ENCODE assay signal across 8 cellular contexts in genomic region chr20:1803216-1804128, GRCh38.
DNase-seq lines count a peak whose midpoint lies in the region; ATAC-seq and TF ChIP-seq lines count a peak whose summit lies in the region.

No MANE protein-coding gene starts in this region.

- H3F3A ChIP-seq in SK-N-SH (replicated peaks; ENCODE audit: insufficient read depth), result peaks cover 5% of the 10 kb centered on the region

- H3K9me2 ChIP-seq in SK-N-SH, result no peaks in the 10 kb centered on the region

- H3K27ac Mint-ChIP-seq in Caco-2 (ENCODE audit: unreplicated experiment), result no peak overlapping the region

- no TSS peak for BruUV-seq in Caco-2 (replicated peaks; lab: Mats Ljungman, UMichigan)

- POLR2A ChIA-PET in Caco-2 (lab: Charles Lee), result no interaction called here
- POLR2A ChIA-PET in SK-N-SH (lab: Yijun Ruan, JAX), result no interaction called here

- H3K4me3 ChIP-seq in Caco-2 (ENCODE audit: low read depth, low read length) (peak overlapping the region; percentile 64), HFF-Myc (replicated peaks; ENCODE audit: low read depth, low read length) (peak overlapping the region; percentile 41), SK-N-SH (ENCODE audit: low read depth in 2 of 2, low read length in 1 of 2) (peak overlapping the region; percentile 43 to 55), duodenal mucosa (ENCODE audit: low read depth in 1 of 2, low read length in 2 of 2) (peak overlapping the region; percentile 67 to 70), lower lobe of right lung (peak overlapping the region; percentile 65)

- H4K20me1 ChIP-seq in SK-N-SH (ENCODE audit: insufficient read depth), result no peaks in the 10 kb centered on the region

- H3K36me3 Mint-ChIP-seq in Caco-2 (ENCODE audit: insufficient read depth, unreplicated experiment), result no peaks in the 10 kb centered on the region

- no peaks in the 10 kb centered on the region for H3K9me3 ChIP-seq in Caco-2
- H3K9me3 ChIP-seq in SK-N-SH, result no peaks in the 10 kb centered on the region
- no peaks in the 10 kb centered on the region for H3K9me3 ChIP-seq in duodenal mucosa (ENCODE audit: control insufficient read depth in 1 of 2, low read length in 2 of 2)
- no peaks in the 10 kb centered on the region for H3K9me3 ChIP-seq in lower lobe of right lung

- no peaks in the 10 kb centered on the region for H3K36me3 ChIP-seq in Caco-2 (ENCODE audit: control insufficient read depth, insufficient read depth, low read length)
- H3K36me3 ChIP-seq in SK-N-SH (replicated peaks in 1 of 2; ENCODE audit: control insufficient read depth in 1 of 2, insufficient read depth in 2 of 2, low read length in 1 of 2), result no peaks in the 10 kb centered on the region
- H3K36me3 ChIP-seq in duodenal mucosa (ENCODE audit: control insufficient read depth in 1 of 2, insufficient read depth in 2 of 2, low read length in 2 of 2), result no peaks in the 10 kb centered on the region
- no peaks in the 10 kb centered on the region for H3K36me3 ChIP-seq in lower lobe of right lung

- H3K27me3 ChIP-seq in Caco-2 (replicated peaks; ENCODE audit: control insufficient read depth, insufficient read depth, low read length) (no peaks in the 10 kb centered on the region), SK-N-SH (ENCODE audit: insufficient read depth) (no peaks in the 10 kb centered on the region), duodenal mucosa (ENCODE audit: control insufficient read depth in 1 of 2, insufficient read depth in 2 of 2, low read length in 2 of 2) (peaks cover 6 to 8% of the 10 kb centered on the region in 2 donors), lower lobe of right lung (ENCODE audit: low read depth) (peaks cover 27% of the 10 kb centered on the region)

- TF ChIP-seq CTCF in Caco-2 (IDR thresholded peaks at IDR 0.05; ENCODE audit: insufficient read depth in 1 of 2, low read depth in 1 of 2, low read length in 1 of 2, severe bottlenecking in 1 of 2, unreplicated experiment in 1 of 2) (no peak), HFF-Myc (IDR thresholded peaks at IDR 0.05; ENCODE audit: low read depth, low read length, missing control alignments) (no peak), SK-N-SH (IDR thresholded peaks at IDR 0.05) (no peak), lower lobe of right lung (IDR thresholded peaks at IDR 0.05) (no peak)

- H3K9me3 Mint-ChIP-seq in Caco-2 (ENCODE audit: unreplicated experiment), result no peaks in the 10 kb centered on the region

- ATAC-seq in lower lobe of right lung (peak; percentile 74 to 80), HG02642 (IDR thresholded peaks at IDR 0.05; ENCODE audit: poor library complexity, unreplicated experiment) (no peak)

- 41% methylated on average over 63 of the region's 96 CpGs for WGBS in SK-N-SH (ENCODE audit: low lambda C conversion rate)

- no peak for TF ChIP-seq RAD21 in SK-N-SH (IDR thresholded peaks at IDR 0.05; ENCODE audit: low read length)

- peak overlapping the region; percentile 36; the same call in 1 of the 2 replicates for H3K9ac ChIP-seq in SK-N-SH
- H3K9ac ChIP-seq in duodenal mucosa (ENCODE audit: low read depth in 1 of 2, low read length in 2 of 2), result peak overlapping the region; percentile 20 to 40

- H2AFZ ChIP-seq in SK-N-SH (ENCODE audit: low read depth), result peak overlapping the region; percentile 77; the same call in 1 of the 2 replicates

- peak overlapping the region; percentile 74 for H3K4me3 Mint-ChIP-seq in Caco-2 (ENCODE audit: unreplicated experiment)

- CTCF ChIA-PET in Caco-2 (lab: Charles Lee) (interaction anchor here (1.4 to 2.8 kb wide), 3 partner anchors 26 to 290 kb away, joined by 3 to 17 read pairs (median 14); no protein-coding TSS in a partner anchor), SK-N-SH (lab: Yijun Ruan, JAX) (interaction anchor here (0.9 to 5.7 kb wide), 19 partner anchors 10 to 404 kb away, joined by 3 to 50 read pairs (median 6); partner anchors contain the start of gene SIRPD)

- H3K27me3 Mint-ChIP-seq in Caco-2 (ENCODE audit: insufficient read depth, unreplicated experiment), result no peaks in the 10 kb centered on the region

- H3K27ac ChIP-seq in SK-N-SH (ENCODE audit: low read depth in 2 of 2, low read length in 1 of 2) (no peak overlapping the region), duodenal mucosa (ENCODE audit: low read depth, low read length) (no peak overlapping the region), lower lobe of right lung (peak overlapping the region; percentile 91), substantia nigra (ENCODE audit: low read depth, low read length, poor library complexity, severe bottlenecking) (peak overlapping the region; percentile 91)

- intact Hi-C loops in Caco-2 (cut with micrococcal nuclease; ENCODE audit: unreplicated experiment), result loop anchor here (2.0 to 5.0 kb wide), 3 partner anchors 69 to 154 kb away; no protein-coding TSS in a partner anchor
- intact Hi-C loops in lower lobe of right lung (cut with DNase I), result no loop called here

- H3K4me1 ChIP-seq in Caco-2 (peaks cover 30% of the 10 kb centered on the region), SK-N-SH (ENCODE audit: control insufficient read depth in 1 of 2, insufficient read depth in 2 of 2, low read depth in 1 of 2, low read length in 1 of 2) (peaks cover 7 to 13% of the 10 kb centered on the region in 2 experiments; a peak in 2 of 4 replicates), duodenal mucosa (ENCODE audit: control insufficient read depth in 1 of 2, insufficient read depth in 2 of 2, low read length in 2 of 2) (peaks cover 0 to 17% of the 10 kb centered on the region in 2 donors), lower lobe of right lung (peaks cover 27% of the 10 kb centered on the region)

- DNase-seq in Caco-2 (peak in 1 of 2 experiments; percentile 43), HFF-Myc (ENCODE audit: extremely low read depth, low read depth) (no peak), SK-N-SH (peak; percentile 76), lower lobe of right lung (peak; percentile 88), substantia nigra (lab: John Stamatoyannopoulos, UW) (peak in 36 of 49 donors; percentile 27 to 71 (median 59)), HCEC 1CT (no peak)

- peaks cover 23% of the 10 kb centered on the region for H3K4me1 Mint-ChIP-seq in Caco-2 (ENCODE audit: low read depth, unreplicated experiment)

- TF ChIP-seq EP300 in SK-N-SH (IDR thresholded peaks at IDR 0.05; ENCODE audit: borderline replicate concordance in 1 of 2, low read depth in 1 of 2, low read length in 1 of 2), result no peak

- H3K79me2 ChIP-seq in SK-N-SH (ENCODE audit: insufficient read depth), result no peaks in the 10 kb centered on the region

- H3K4me2 ChIP-seq in SK-N-SH, result peak overlapping the region; percentile 78

TF ChIP-seq in SK-N-SH, 30 proteins besides CTCF, POLR2A, EP300 and RAD21:
- TF ChIP-seq USF1 (IDR thresholded peaks at IDR 0.05; ENCODE audit: borderline replicate concordance, low read depth) (no peak), FOXM1 (IDR thresholded peaks at IDR 0.05; ENCODE audit: low read depth) (no peak), EZH2phosphoT487 (IDR thresholded peaks at IDR 0.05; ENCODE audit: borderline replicate concordance, low read depth) (no peak), CHD2 (IDR thresholded peaks at IDR 0.05; ENCODE audit: low read length, partially characterized antibody) (no peak), YY1 (IDR thresholded peaks at IDR 0.05; ENCODE audit: low read depth) (no peak), FOSL2 (IDR thresholded peaks at IDR 0.05; ENCODE audit: borderline replicate concordance, low read depth) (no peak), MXI1 (IDR thresholded peaks at IDR 0.05; ENCODE audit: low read depth, low read length) (no peak; the same call in 1 of the 2 replicates), ZBTB33 (IDR thresholded peaks at IDR 0.05; ENCODE audit: borderline replicate concordance, low read depth) (no peak), POLR2AphosphoS5 (IDR thresholded peaks at IDR 0.05; ENCODE audit: low read depth, low read length) (no peak)
- TF ChIP-seq, protein P1, sequence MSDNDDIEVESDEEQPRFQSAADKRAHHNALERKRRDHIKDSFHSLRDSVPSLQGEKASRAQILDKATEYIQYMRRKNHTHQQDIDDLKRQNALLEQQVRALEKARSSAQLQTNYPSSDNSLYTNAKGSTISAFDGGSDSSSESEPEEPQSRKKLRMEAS (IDR thresholded peaks at IDR 0.05; ENCODE audit: low read depth), result no peak
TF ChIP-seq in SK-N-SH: peak in this region for 0.

Comparison
In these comparisons a context has a peak if more than half of its experiments do, and no peak if none do; other contexts are left out.
1. DNase-seq: peak in SK-N-SH (single experiment), lower lobe of right lung (single experiment) and substantia nigra (36 of 49); none in HFF-Myc (single experiment) and HCEC 1CT (single experiment).
2. H3K27ac ChIP-seq: peak in lower lobe of right lung (single experiment) and substantia nigra (single experiment); none in SK-N-SH (0 of 2) and duodenal mucosa (single experiment).
3. Peak in every context shown above with its lines, with median percentiles within 50 percentile points of each other: H3K4me3 ChIP-seq.